1 cellular context compared by ENCODE assay signal in the genomic region with DNA sequence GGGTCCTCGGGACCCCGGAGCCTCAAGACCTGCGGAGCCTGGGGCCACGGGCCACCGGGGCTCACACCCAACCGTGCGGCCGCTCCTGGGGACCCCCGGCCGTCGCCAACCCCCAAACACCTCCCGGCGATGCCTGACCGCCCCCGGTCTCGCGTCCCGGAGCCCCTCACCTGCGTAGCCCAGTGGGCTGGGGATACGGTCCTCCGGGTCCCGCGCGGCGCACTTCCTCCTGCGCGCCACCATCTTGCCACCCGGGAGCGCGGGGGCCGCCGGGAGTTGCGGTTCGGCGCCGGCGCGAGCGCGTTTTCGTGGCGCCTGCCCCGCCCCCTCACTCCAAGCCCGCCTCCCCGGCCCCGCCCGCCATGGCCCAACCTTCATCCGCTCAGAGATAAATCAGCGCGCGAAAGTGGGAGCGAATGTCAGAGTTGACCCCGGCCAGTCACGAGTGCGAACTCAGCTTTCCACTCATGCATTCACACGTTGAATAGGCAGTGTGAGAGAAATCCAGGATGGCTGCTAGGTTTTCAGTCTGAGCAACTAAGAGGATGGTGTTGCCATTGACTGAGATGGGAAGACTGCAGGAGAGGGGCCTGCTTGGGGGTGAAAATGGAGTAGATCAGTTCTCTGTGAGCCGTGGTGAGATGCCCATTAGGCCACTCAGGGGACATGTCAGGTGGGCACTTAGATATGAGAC.
TF ChIP-seq lines count a peak whose summit lies in the region.

A gene with protein sequence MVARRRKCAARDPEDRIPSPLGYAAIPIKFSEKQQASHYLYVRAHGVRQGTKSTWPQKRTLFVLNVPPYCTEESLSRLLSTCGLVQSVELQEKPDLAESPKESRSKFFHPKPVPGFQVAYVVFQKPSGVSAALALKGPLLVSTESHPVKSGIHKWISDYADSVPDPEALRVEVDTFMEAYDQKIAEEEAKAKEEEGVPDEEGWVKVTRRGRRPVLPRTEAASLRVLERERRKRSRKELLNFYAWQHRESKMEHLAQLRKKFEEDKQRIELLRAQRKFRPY (minus strand): TSS at position 253 of the 694 bp plus-strand sequence. CDS start 10 bp downstream, at position 243.

TF ChIP-seq in HCT116, 20 proteins besides CTCF, POLR2A, EP300 and RAD21 (continued from another document):
- TF ChIP-seq, protein P1, sequence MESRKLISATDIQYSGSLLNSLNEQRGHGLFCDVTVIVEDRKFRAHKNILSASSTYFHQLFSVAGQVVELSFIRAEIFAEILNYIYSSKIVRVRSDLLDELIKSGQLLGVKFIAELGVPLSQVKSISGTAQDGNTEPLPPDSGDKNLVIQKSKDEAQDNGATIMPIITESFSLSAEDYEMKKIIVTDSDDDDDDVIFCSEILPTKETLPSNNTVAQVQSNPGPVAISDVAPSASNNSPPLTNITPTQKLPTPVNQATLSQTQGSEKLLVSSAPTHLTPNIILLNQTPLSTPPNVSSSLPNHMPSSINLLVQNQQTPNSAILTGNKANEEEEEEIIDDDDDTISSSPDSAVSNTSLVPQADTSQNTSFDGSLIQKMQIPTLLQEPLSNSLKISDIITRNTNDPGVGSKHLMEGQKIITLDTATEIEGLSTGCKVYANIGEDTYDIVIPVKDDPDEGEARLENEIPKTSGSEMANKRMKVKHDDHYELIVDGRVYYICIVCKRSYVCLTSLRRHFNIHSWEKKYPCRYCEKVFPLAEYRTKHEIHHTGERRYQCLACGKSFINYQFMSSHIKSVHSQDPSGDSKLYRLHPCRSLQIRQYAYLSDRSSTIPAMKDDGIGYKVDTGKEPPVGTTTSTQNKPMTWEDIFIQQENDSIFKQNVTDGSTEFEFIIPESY (IDR thresholded peaks at IDR 0.05; ENCODE audit: extremely low read depth, insufficient replicate concordance, low read length) = no peak
- TF ChIP-seq SRF (IDR thresholded peaks at IDR 0.05; ENCODE audit: low read depth) (no peak), ZFX (IDR thresholded peaks at IDR 0.05) (no peak), FOSL1 (IDR thresholded peaks at IDR 0.05; ENCODE audit: low read depth) (no peak), CBX3 (IDR thresholded peaks at IDR 0.05; ENCODE audit: low read depth) (no peak), EGR1 (IDR thresholded peaks at IDR 0.05; ENCODE audit: low read depth) (peak; percentile 55), JUND (IDR thresholded peaks at IDR 0.05) (no peak), EZH2phosphoT487 (IDR thresholded peaks at IDR 0.05; ENCODE audit: borderline replicate concordance) (no peak), EZH2 (IDR thresholded peaks at IDR 0.05) (no peak), CEBPB (IDR thresholded peaks at IDR 0.05; ENCODE audit: low read depth) (no peak), SP1 (IDR thresholded peaks at IDR 0.05; ENCODE audit: low read depth) (no peak)
